In genomic region chr3:4674216-4674615, GRCh38 we compare ENCODE assay signal across 1 cellular context.
TF ChIP-seq lines count a peak whose summit lies in the region.

No MANE protein-coding gene starts in this region.

TF ChIP-seq in IMR-90, 13 proteins besides CTCF, POLR2A, EP300 and RAD21 (continued from another document):
- TF ChIP-seq CEBPB (IDR thresholded peaks at IDR 0.05; ENCODE audit: low read depth, low read length) (peak; percentile 59), USF2 (IDR thresholded peaks at IDR 0.05; ENCODE audit: low read depth, low read length) (peak; percentile 27; the same call in 1 of the 2 replicates)
